Comparison of ENCODE assay signal across 32 cellular contexts in the genomic region with DNA sequence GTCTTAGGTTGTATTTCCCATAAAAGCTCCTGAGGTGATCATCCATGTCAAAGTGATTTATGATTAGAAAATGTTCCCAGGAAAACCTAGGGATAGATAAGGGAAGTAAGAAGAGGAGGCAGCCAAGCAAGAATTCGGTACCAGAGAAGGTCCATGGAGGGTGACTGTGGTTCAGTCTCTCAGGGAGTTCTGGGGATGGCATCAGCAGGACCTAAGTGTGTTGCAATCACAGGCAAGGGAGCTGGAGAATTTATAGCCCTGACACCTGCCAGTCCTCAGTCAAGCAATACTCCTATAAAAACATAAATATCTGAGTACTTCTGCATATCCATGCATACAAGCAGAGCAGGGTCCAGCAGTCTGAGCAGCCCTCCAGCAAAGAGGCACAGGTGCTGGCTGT.
"Had no signal": no experiment of that assay in that cellular context is flagged by ENCODE, and none has a peak within 500 bp of the region (broad histone marks: within the 10 kb centered on the region; RNA-seq: fewer than 3 reads in every experiment).

No MANE protein-coding gene starts in this region.

- H3K36me3 ChIP-seq: adrenal gland, brain microvascular endothelial cell, breast epithelium, WERI-Rb-1 had no signal

- H3K4me3 ChIP-seq: adrenal gland, body of pancreas, breast epithelium had no signal

- H3K27me3 ChIP-seq: adrenal gland, body of pancreas, brain microvascular endothelial cell had no signal

- H3K9me3 ChIP-seq: adrenal gland, body of pancreas had no signal

- H3K27ac ChIP-seq: adrenal gland, body of pancreas, brain microvascular endothelial cell, breast epithelium, WERI-Rb-1 had no signal

- H3K4me1 ChIP-seq: adrenal gland, body of pancreas, breast epithelium had no signal

- ATAC-seq: activated CD4-positive, alpha-beta T cell treated with anti-CD3 and anti-CD28 coated beads for 36 hours; activated CD4-positive, CD25-positive, alpha-beta regulatory T cell treated with anti-CD3 and anti-CD28 coated beads, Interleukin-2, amount 50 U/mL, for 24 hours; activated CD8-positive, alpha-beta memory T cell treated with anti-CD3 and anti-CD28 coated beads, Interleukin-2, amount 10 ng/mL, durations not matched to agents 7 days and 5 days; activated CD8-positive, alpha-beta T cell treated with anti-CD3 and anti-CD28 coated beads, Interleukin-2, amount 10 ng/mL, durations not matched to agents 7 days and 5 days; body of pancreas; WTC11 had no signal

- DNase-seq: activated CD4-positive, alpha-beta memory T cell treated with anti-CD3 and anti-CD28 coated beads, Interleukin-2, amount 10 ng/mL, durations not matched to agents 7 days and 5 days; activated CD4-positive, alpha-beta T cell treated with anti-CD3 and anti-CD28 coated beads for 1 hour; activated CD4-positive, alpha-beta T cell treated with anti-CD3 and anti-CD28 coated beads for 36 hours; activated CD4-positive, alpha-beta T cell treated with anti-CD3 and anti-CD28 coated beads for 48 hours; activated CD4-positive, alpha-beta T cell treated with anti-CD3 and anti-CD28 coated beads, Interleukin-2, amount 10 ng/mL, durations not matched to agents 7 days and 5 days; activated CD4-positive, alpha-beta T cell treated with anti-CD3 and anti-CD28 coated beads, Interleukin-2, amount 50 U/mL, for 48 hours; activated CD4-positive, CD25-positive, alpha-beta regulatory T cell; activated CD8-positive, alpha-beta memory T cell treated with anti-CD3 and anti-CD28 coated beads for 24 hours; activated CD8-positive, alpha-beta memory T cell treated with anti-CD3 and anti-CD28 coated beads, Interleukin-2, amount 10 ng/mL, durations not matched to agents 7 days and 5 days; activated CD8-positive, alpha-beta memory T cell treated with anti-CD3 and anti-CD28 coated beads, Interleukin-2, amount 50 U/mL, for 48 hours; activated CD8-positive, alpha-beta T cell treated with anti-CD3 and anti-CD28 coated beads, Interleukin-2, amount 10 ng/mL, durations not matched to agents 7 days and 5 days; activated effector memory CD4-positive, alpha-beta T cell treated with Interleukin-2 at 50 U/mL for 16 hours; activated gamma-delta T cell; activated naive CD4-positive, alpha-beta T cell treated with anti-CD3 and anti-CD28 coated beads, Interleukin-2, amount 10 ng/mL, durations not matched to agents 7 days and 5 days; activated naive CD4-positive, alpha-beta T cell treated with Interleukin-2 at 50 U/mL for 16 hours; activated naive CD8-positive, alpha-beta T cell treated with anti-CD3 and anti-CD28 coated beads, Interleukin-2, amount 10 ng/mL, durations not matched to agents 7 days and 5 days; activated T-cell treated with anti-CD3 and anti-CD28 coated beads, Interleukin-2, amount 50 U/mL, for 24 hours; activated T-cell treated with anti-CD3 and anti-CD28 coated beads, Interleukin-2, amount 50 U/mL, for 48 hours; adrenal gland; amniotic stem cell; aorta; body of pancreas; brain microvascular endothelial cell; central memory CD4-positive, alpha-beta T cell; T-helper 1 cell; T-helper 2 cell; T-helper 9 cell; WERI-Rb-1 had no signal

- FAIRE-seq: astrocyte had no signal
